ENCODE assay signal across 8 cellular contexts in genomic region chr9:15510789-15511575, GRCh38. TPM values are rescaled to one million over a fixed set of nuclear protein-coding genes. Genes with fewer than 3 reads are reported as not detected.
A peak's percentile ranks its signal among the peaks of the same experiment; 100 is the strongest.
DNase-seq lines count a peak whose midpoint lies in the region; ATAC-seq and TF ChIP-seq lines count a peak whose summit lies in the region.

TSS of gene PSIP1 (minus strand) at chr9:15510970. CDS start at chr9:15510188, 782 bp downstream.

- H3K27me3 Mint-ChIP-seq in activated CD4-positive, alpha-beta T cell treated with anti-CD3 and anti-CD28 coated beads for 36 hours, result no peaks in the 10 kb centered on the region

- peaks cover 48% of the 10 kb centered on the region for H3K4me1 Mint-ChIP-seq in activated CD4-positive, alpha-beta T cell treated with anti-CD3 and anti-CD28 coated beads for 36 hours

- peak within 1 kb of the TSS; percentile 99 for H3K27ac ChIP-seq in layer of hippocampus (ENCODE audit: low read depth, low read length)

- peak within 1 kb of the TSS; percentile 98 for H3K27ac Mint-ChIP-seq in activated CD4-positive, alpha-beta T cell treated with anti-CD3 and anti-CD28 coated beads for 36 hours

- intact Hi-C loops in activated CD4-positive, alpha-beta T cell treated with anti-CD3 and anti-CD28 coated beads for 36 hours (cut with DNase I, micrococcal nuclease), result loop anchor here (1.0 to 5.0 kb wide), 8 partner anchors 20 to 282 kb away; partner anchors contain the start of gene SNAPC3 (in 2 of the 2)

- H3K27me3 ChIP-seq in layer of hippocampus (ENCODE audit: control insufficient read depth, insufficient read depth, low read length), result no peaks in the 10 kb centered on the region

- DNase-seq in Ammon's horn (ENCODE audit: low spot score) (peak; percentile 82), GM19238 (ENCODE audit: insufficient read length, low spot score) (peak; percentile 64), NCI-H510A (lab: John Stamatoyannopoulos, UW) (peak; percentile 67), choroid plexus epithelial cell (ENCODE audit: low read depth) (peak; percentile 85)
- DNase-seq in activated CD4-positive, alpha-beta T cell treated with anti-CD3 and anti-CD28 coated beads for 36 hours, result peak; percentile 92
- DNase-seq in stimulated activated CD4-positive, alpha-beta T cell treated with anti-CD3 and anti-CD28 coated beads, Interleukin-1b, Interleukin-23, amount 100 ng/mL, for 24 hours (ENCODE audit: low read depth in 4 of 4, low spot score in 1 of 4), result peak; percentile 71 to 78 (median 72)

- H3K36me3 Mint-ChIP-seq in activated CD4-positive, alpha-beta T cell treated with anti-CD3 and anti-CD28 coated beads for 36 hours (ENCODE audit: low read depth), result peaks cover 37% of the 10 kb centered on the region

- H3K4me3 ChIP-seq in choroid plexus epithelial cell (ENCODE audit: low read depth, low read length), result peak within 1 kb of the TSS; percentile 90

- no peak for TF ChIP-seq CTCF in choroid plexus epithelial cell (conservative IDR thresholded peaks at IDR 0.05; ENCODE audit: low read depth, low read length)

- POLR2A ChIA-PET in activated CD4-positive, alpha-beta T cell treated with anti-CD3 and anti-CD28 coated beads for 36 hours (lab: Charles Lee), result interaction anchor here (0.7 to 1.8 kb wide), 8 partner anchors 11 to 88 kb away, joined by 3 to 15 read pairs (median 4); partner anchors contain the start of genes CCDC171 and SNAPC3

- peak; percentile 81 for ATAC-seq in HG03439 (IDR thresholded peaks at IDR 0.05; ENCODE audit: unreplicated experiment)
- peak; percentile 86 for ATAC-seq in activated CD4-positive, alpha-beta T cell treated with anti-CD3 and anti-CD28 coated beads for 36 hours

- H3K4me3 Mint-ChIP-seq in activated CD4-positive, alpha-beta T cell treated with anti-CD3 and anti-CD28 coated beads for 36 hours, result peak within 1 kb of the TSS; percentile 85

- H3K9me3 Mint-ChIP-seq in activated CD4-positive, alpha-beta T cell treated with anti-CD3 and anti-CD28 coated beads for 36 hours (ENCODE audit: low read depth), result no peaks in the 10 kb centered on the region

- CTCF ChIA-PET in activated CD4-positive, alpha-beta T cell treated with anti-CD3 and anti-CD28 coated beads for 36 hours (lab: Charles Lee), result interaction anchor here (0.7 to 2.4 kb wide), 7 partner anchors 9 to 95 kb away, joined by 3 to 11 read pairs (median 4); partner anchors contain the start of gene CCDC171

RNA-seq across cellular contexts. Expression of gene PSIP1, which starts in this region (rescaled TPM):
- 100 to 1,000 TPM; 139 to 189 TPM for total RNA-seq in activated CD4-positive, alpha-beta T cell treated with anti-CD3 and anti-CD28 coated beads for 36 hours

Comparison
In these comparisons a context has a peak if more than half of its experiments do, and no peak if none do; other contexts are left out.
1. Peak in every context shown above with its lines: DNase-seq, ATAC-seq, H3K4me3 ChIP-seq and H3K27ac ChIP-seq.